In the genomic region with DNA sequence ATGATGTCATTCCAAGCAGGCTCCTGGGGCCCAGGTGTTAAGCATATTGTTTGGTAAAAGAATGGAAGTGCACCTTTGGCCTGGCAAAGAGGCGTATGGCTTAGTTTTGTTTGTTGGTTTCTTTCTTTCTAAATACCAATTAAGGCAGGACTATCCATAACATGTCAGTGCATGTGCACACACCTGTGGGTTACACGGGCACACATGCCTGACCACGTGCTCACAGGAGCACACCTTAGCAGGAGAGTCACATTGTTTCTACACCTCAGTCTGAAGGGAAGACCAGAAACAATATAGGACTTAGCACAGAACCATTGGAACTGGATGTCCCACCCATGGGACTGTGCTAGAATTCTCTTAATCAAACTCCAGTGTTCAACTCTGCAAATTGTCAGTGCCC, we compare ENCODE assay signal across 17 cellular contexts.
DNase-seq lines count a peak whose midpoint lies in the region; ATAC-seq, FAIRE-seq and TF ChIP-seq lines count a peak whose summit lies in the region.
"Had no signal": no experiment of that assay in that cellular context is flagged by ENCODE, and none has a peak within 500 bp of the region (broad histone marks: within the 10 kb centered on the region; RNA-seq: fewer than 3 reads in every experiment).

No MANE protein-coding gene starts in this region.

- FAIRE-seq in HepG2 (lab: Jason Lieb, UNC), result no peak
- FAIRE-seq: GM12892, GM18507, H1, HTR-8/SVneo had no signal

- POLR2A ChIA-PET in HepG2 (lab: Yijun Ruan, JAX), result no interaction called here

- H3K36me3 ChIP-seq in HepG2 (replicated peaks in 1 of 2; ENCODE audit: control insufficient read depth in 1 of 2, insufficient read depth in 2 of 2, low read length in 2 of 2) (no peaks in the 10 kb centered on the region), right lobe of liver (no peaks in the 10 kb centered on the region)
- H3K36me3 ChIP-seq: BLaER1 had no signal

- CTCF ChIA-PET in HepG2 (lab: Yijun Ruan, JAX; ENCODE audit: low intra/inter-chr PET ratio, low total read pairs), result no interaction called here

- intact Hi-C loops in HepG2 (cut with micrococcal nuclease; ENCODE audit: unreplicated experiment), result no loop called here
- intact Hi-C loops in right lobe of liver (cut with DNase I), result loop anchor here in 1 of 2 donors (10.0 kb wide), 1 partner anchor 75 kb away; no protein-coding TSS in a partner anchor

- H3K4me3 ChIP-seq in HepG2 (replicated peaks in 1 of 3; ENCODE audit: insufficient read depth in 1 of 3, low read depth in 2 of 3, low read length in 3 of 3), result no peak overlapping the region
- H3K4me3 ChIP-seq in right lobe of liver, result no peak overlapping the region
- H3K4me3 ChIP-seq in epithelial cell of esophagus (ENCODE audit: low read length), result no peak overlapping the region
- H3K4me3 ChIP-seq: BLaER1 had no signal

- BruUV-seq in HepG2 (replicated peaks; lab: Mats Ljungman, UMichigan), result no TSS peak

- WGBS in HepG2 (ENCODE audit: low lambda C conversion rate), result 29% methylated on average over 3 of the region's 3 CpGs
- 64% methylated on average over 3 of the region's 3 CpGs for WGBS in right lobe of liver (ENCODE audit: insufficient coverage, low coverage, low lambda C conversion rate, missing lambda C conversion rate)

- ATAC-seq in HepG2 (no peak), right lobe of liver (no peak)

- in situ Hi-C loops in HepG2 (cut with HindIII; ENCODE audit: extremely low pct_ligation_motif_present, low pct_unique_long_range_greater_than_20kb), result no loop called here

- no peak for TF ChIP-seq POLR2A in HepG2 (IDR thresholded peaks at IDR 0.05; ENCODE audit: insufficient read depth in 1 of 2, low read depth in 2 of 2, low read length in 2 of 2)
- TF ChIP-seq POLR2A in right lobe of liver (IDR thresholded peaks at IDR 0.05), result no peak

- peaks cover 0 to 18% of the 10 kb centered on the region in 2 experiments; a peak in 2 of 5 replicates for H3K27me3 ChIP-seq in HepG2 (ENCODE audit: control insufficient read depth in 1 of 2, insufficient read depth in 2 of 2, low read length in 2 of 2)
- H3K27me3 ChIP-seq in right lobe of liver, result no peaks in the 10 kb centered on the region
- H3K27me3 ChIP-seq: BLaER1 had no signal

- TF ChIP-seq CTCF in HepG2 (CRISPR knock-in tag; IDR thresholded peaks at IDR 0.05) (no peak), right lobe of liver (IDR thresholded peaks at IDR 0.05) (no peak), epithelial cell of esophagus (IDR thresholded peaks at IDR 0.05; ENCODE audit: insufficient read depth, low read depth, low read length, missing control alignments) (no peak)

- H3K4me1 ChIP-seq in HepG2 (ENCODE audit: insufficient read depth, low read length) (no peaks in the 10 kb centered on the region), right lobe of liver (no peaks in the 10 kb centered on the region)

- DNase-seq in HepG2 (ENCODE audit: low spot score), result no peak
- DNase-seq in right lobe of liver, result no peak
- DNase-seq in NCI-H345 (lab: John Stamatoyannopoulos, UW), result peak; percentile 39
- DNase-seq in epithelial cell of esophagus (ENCODE audit: low read depth), result peak; percentile 19
- no peak for DNase-seq in NOMO-1 (lab: John Stamatoyannopoulos, UW; ENCODE audit: unreplicated experiment in 2 of 2)
- DNase-seq in DMS53 (lab: John Stamatoyannopoulos, UW), result no peak
- no peak for DNase-seq in mucosa of gallbladder (ENCODE audit: low spot score)
- DNase-seq: 8988T; CD4-positive, alpha-beta memory T cell; DMS79; GDM1; H9 had no signal

- H3K9me3 ChIP-seq in HepG2 (ENCODE audit: low read length), result no peaks in the 10 kb centered on the region
- no peaks in the 10 kb centered on the region for H3K9me3 ChIP-seq in right lobe of liver

- no peak overlapping the region for H3K9ac ChIP-seq in HepG2 (ENCODE audit: insufficient read depth, low read depth, low read length)
- H3K9ac ChIP-seq: BLaER1 had no signal

- H3K4me2 ChIP-seq in HepG2 (ENCODE audit: low read depth, low read length), result no peak overlapping the region
- H3K4me2 ChIP-seq: BLaER1 had no signal

- no peak for TF ChIP-seq EP300 in HepG2 (IDR thresholded peaks at IDR 0.05; ENCODE audit: low read depth in 2 of 2, low read length in 2 of 2)
- TF ChIP-seq EP300 in HepG2 (CRISPR knock-in tag; IDR thresholded peaks at IDR 0.05; ENCODE audit: borderline replicate concordance), result no peak

- H4K20me1 ChIP-seq in HepG2 (ENCODE audit: insufficient read depth, low read length), result no peaks in the 10 kb centered on the region
- H4K20me1 ChIP-seq: BLaER1 had no signal

- H3K79me2 ChIP-seq in HepG2 (ENCODE audit: insufficient read depth, low read length), result no peaks in the 10 kb centered on the region

- H2AFZ ChIP-seq in HepG2 (ENCODE audit: low read length), result no peak overlapping the region

- no peak overlapping the region for H3K27ac ChIP-seq in HepG2 (ENCODE audit: extremely low read length, insufficient read depth, low read length)
- H3K27ac ChIP-seq in right lobe of liver, result no peak overlapping the region
- H3K27ac ChIP-seq: BLaER1 had no signal

- TF ChIP-seq RAD21 in HepG2 (CRISPR knock-in tag; IDR thresholded peaks at IDR 0.05), result no peak

TF ChIP-seq in HepG2, 621 proteins besides CTCF, POLR2A, EP300 and RAD21:
- TF ChIP-seq, protein P1, sequence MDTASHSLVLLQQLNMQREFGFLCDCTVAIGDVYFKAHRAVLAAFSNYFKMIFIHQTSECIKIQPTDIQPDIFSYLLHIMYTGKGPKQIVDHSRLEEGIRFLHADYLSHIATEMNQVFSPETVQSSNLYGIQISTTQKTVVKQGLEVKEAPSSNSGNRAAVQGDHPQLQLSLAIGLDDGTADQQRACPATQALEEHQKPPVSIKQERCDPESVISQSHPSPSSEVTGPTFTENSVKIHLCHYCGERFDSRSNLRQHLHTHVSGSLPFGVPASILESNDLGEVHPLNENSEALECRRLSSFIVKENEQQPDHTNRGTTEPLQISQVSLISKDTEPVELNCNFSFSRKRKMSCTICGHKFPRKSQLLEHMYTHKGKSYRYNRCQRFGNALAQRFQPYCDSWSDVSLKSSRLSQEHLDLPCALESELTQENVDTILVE (CRISPR knock-in tag; IDR thresholded peaks at IDR 0.05), result no peak
- TF ChIP-seq, protein P2, sequence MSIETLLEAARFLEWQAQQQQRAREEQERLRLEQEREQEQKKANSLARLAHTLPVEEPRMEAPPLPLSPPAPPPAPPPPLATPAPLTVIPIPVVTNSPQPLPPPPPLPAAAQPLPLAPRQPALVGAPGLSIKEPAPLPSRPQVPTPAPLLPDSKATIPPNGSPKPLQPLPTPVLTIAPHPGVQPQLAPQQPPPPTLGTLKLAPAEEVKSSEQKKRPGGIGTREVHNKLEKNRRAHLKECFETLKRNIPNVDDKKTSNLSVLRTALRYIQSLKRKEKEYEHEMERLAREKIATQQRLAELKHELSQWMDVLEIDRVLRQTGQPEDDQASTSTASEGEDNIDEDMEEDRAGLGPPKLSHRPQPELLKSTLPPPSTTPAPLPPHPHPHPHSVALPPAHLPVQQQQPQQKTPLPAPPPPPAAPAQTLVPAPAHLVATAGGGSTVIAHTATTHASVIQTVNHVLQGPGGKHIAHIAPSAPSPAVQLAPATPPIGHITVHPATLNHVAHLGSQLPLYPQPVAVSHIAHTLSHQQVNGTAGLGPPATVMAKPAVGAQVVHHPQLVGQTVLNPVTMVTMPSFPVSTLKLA (IDR thresholded peaks at IDR 0.05), result peak; percentile 90
- no peak for TF ChIP-seq XBP1 (CRISPR knock-in tag; IDR thresholded peaks at IDR 0.05)
- TF ChIP-seq ZFAT (CRISPR knock-in tag; conservative IDR thresholded peaks at IDR 0.05), result no peak
- TF ChIP-seq ZNF569 (CRISPR knock-in tag; IDR thresholded peaks at IDR 0.05; ENCODE audit: borderline replicate concordance), result no peak
- peak; percentile 65; the same call in 1 of the 2 replicates for TF ChIP-seq ATF7 (IDR thresholded peaks at IDR 0.05)
- TF ChIP-seq ATF7 (CRISPR knock-in tag; IDR thresholded peaks at IDR 0.05), result no peak
- TF ChIP-seq MXD4 (CRISPR knock-in tag; IDR thresholded peaks at IDR 0.05), result no peak
- no peak for TF ChIP-seq NRL (CRISPR knock-in tag; IDR thresholded peaks at IDR 0.05; ENCODE audit: borderline replicate concordance)
- TF ChIP-seq, protein P3, sequence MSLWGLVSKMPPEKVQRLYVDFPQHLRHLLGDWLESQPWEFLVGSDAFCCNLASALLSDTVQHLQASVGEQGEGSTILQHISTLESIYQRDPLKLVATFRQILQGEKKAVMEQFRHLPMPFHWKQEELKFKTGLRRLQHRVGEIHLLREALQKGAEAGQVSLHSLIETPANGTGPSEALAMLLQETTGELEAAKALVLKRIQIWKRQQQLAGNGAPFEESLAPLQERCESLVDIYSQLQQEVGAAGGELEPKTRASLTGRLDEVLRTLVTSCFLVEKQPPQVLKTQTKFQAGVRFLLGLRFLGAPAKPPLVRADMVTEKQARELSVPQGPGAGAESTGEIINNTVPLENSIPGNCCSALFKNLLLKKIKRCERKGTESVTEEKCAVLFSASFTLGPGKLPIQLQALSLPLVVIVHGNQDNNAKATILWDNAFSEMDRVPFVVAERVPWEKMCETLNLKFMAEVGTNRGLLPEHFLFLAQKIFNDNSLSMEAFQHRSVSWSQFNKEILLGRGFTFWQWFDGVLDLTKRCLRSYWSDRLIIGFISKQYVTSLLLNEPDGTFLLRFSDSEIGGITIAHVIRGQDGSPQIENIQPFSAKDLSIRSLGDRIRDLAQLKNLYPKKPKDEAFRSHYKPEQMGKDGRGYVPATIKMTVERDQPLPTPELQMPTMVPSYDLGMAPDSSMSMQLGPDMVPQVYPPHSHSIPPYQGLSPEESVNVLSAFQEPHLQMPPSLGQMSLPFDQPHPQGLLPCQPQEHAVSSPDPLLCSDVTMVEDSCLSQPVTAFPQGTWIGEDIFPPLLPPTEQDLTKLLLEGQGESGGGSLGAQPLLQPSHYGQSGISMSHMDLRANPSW (CRISPR knock-in tag; IDR thresholded peaks at IDR 0.05; ENCODE audit: borderline replicate concordance), result no peak
TF ChIP-seq in HepG2: peak in this region for 2.

Comparison
In these comparisons a context has a peak if more than half of its experiments do, and no peak if none do; other contexts are left out.
1. DNase-seq: peak in NCI-H345 (single experiment) and epithelial cell of esophagus (single experiment); none in HepG2 (single experiment), right lobe of liver (0 of 3), NOMO-1 (0 of 2), DMS53 (single experiment) and mucosa of gallbladder (single experiment).